Comparison of ENCODE assay signal across 13 cellular contexts in the genomic region with DNA sequence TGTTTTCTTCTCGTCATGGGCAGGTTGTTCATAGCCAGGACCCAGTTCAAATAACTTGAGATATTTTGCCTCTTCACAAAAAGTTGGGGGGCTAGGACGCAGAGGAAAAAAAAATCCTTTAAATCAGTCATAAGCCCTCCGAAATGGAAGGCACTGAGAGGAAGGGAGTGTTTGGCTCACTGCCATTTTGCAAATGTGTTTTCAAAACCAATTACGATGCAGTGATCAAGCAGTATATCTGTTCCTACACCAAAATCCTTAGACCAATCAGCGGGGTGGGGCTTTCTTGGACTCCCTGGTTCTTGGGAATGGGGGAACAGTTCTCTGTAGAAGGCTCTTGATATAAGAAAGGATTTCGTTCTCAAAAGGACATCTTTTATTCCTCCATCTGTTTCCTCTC.
DNase-seq lines count a peak whose midpoint lies in the region; TF ChIP-seq lines count a peak whose summit lies in the region.
"Had no signal": no experiment of that assay in that cellular context is flagged by ENCODE, and none has a peak within 500 bp of the region (broad histone marks: within the 10 kb centered on the region; RNA-seq: fewer than 3 reads in every experiment).

No MANE protein-coding gene starts in this region.

- H3K4me1 ChIP-seq in mammary epithelial cell (ENCODE audit: insufficient read depth, low read length) = peaks cover 18% of the 10 kb centered on the region

- H3K9me3 ChIP-seq in mammary epithelial cell (replicated peaks; ENCODE audit: insufficient read depth, low read length) = no peaks in the 10 kb centered on the region
- H3K9me3 ChIP-seq: Caco-2 had no signal

- no peak overlapping the region for H3K4me3 ChIP-seq in mammary epithelial cell (replicated peaks in 1 of 3; ENCODE audit: insufficient read depth in 1 of 3, low read depth in 2 of 3, low read length in 3 of 3)
- H3K4me3 ChIP-seq: PC-9 had no signal

- WGBS in mammary epithelial cell (ENCODE audit: low coverage, missing lambda C conversion rate) = 79% methylated on average over 5 of the region's 6 CpGs

- peak overlapping the region; percentile 27 to 64 (median 50) for H3K27ac Mint-ChIP-seq in nephron

- H3K36me3 ChIP-seq in mammary epithelial cell (ENCODE audit: insufficient read depth, low read length) = no peaks in the 10 kb centered on the region

- peaks cover 4% of the 10 kb centered on the region for H3K9me3 Mint-ChIP-seq in nephron

- peaks cover 6% of the 10 kb centered on the region for H3K27me3 Mint-ChIP-seq in nephron (ENCODE audit: low read depth)

- in situ Hi-C loops in G401 (cut with HindIII; ENCODE audit: low sequenced_read_pairs) = no loop called here
- in situ Hi-C loops in mammary epithelial cell (cut with MboI; ENCODE audit: low sequenced_read_pairs in 2 of 2) = no loop called here

- H4K20me1 ChIP-seq in mammary epithelial cell (ENCODE audit: insufficient read depth, low read length) = no peaks in the 10 kb centered on the region

- H2AFZ ChIP-seq in mammary epithelial cell (ENCODE audit: low read depth, low read length) = no peak overlapping the region
- H2AFZ ChIP-seq: PC-9 had no signal

- no peaks in the 10 kb centered on the region for H3K36me3 Mint-ChIP-seq in nephron (ENCODE audit: low read depth)

- no peaks in the 10 kb centered on the region for H3K27me3 ChIP-seq in mammary epithelial cell (ENCODE audit: insufficient read depth, low read length)

- H3K27ac ChIP-seq in mammary epithelial cell (ENCODE audit: insufficient read depth, low read depth, low read length) = no peak overlapping the region
- H3K27ac ChIP-seq: PC-9 had no signal

- H3K4me2 ChIP-seq in mammary epithelial cell (ENCODE audit: insufficient read depth, low read depth, low read length) = no peak overlapping the region
- H3K4me2 ChIP-seq: PC-9 had no signal

- CTCF ChIA-PET in mammary epithelial cell (lab: Charles Lee; ENCODE audit: low non-redundant PET) = no interaction called here

- peaks cover 31% of the 10 kb centered on the region for H3K4me1 Mint-ChIP-seq in nephron

- TF ChIP-seq CTCF in nephron (IDR thresholded peaks at IDR 0.05; ENCODE audit: unreplicated experiment in 3 of 3) (no peak), mammary epithelial cell (conservative IDR thresholded peaks at IDR 0.05 in 1 of 2, IDR thresholded peaks at IDR 0.05 in 1 of 2; ENCODE audit: extremely low read depth in 1 of 2, insufficient read depth in 1 of 2, low read depth in 1 of 2, low read length in 2 of 2) (no peak)

- no peak overlapping the region for H3K4me3 Mint-ChIP-seq in nephron

- no peaks in the 10 kb centered on the region for H3K79me2 ChIP-seq in mammary epithelial cell (ENCODE audit: insufficient read depth, low read length)

- BruUV-seq in mammary epithelial cell (replicated peaks; lab: Mats Ljungman, UMichigan) = no TSS peak

- intact Hi-C loops in mammary epithelial cell (cut with micrococcal nuclease) = no loop called here

- peak; percentile 46 for DNase-seq in G401 (ENCODE audit: low spot score)
- DNase-seq in NCI-H1105 treated with DMSO at 0.1 percent for 48 hours (lab: John Stamatoyannopoulos, UW) = peak; percentile 32
- DNase-seq in NCI-H82 (lab: John Stamatoyannopoulos, UW) = peak; percentile 88
- no peak for DNase-seq in kidney glomerular epithelial cell (lab: John Stamatoyannopoulos, UW)
- no peak for DNase-seq in mammary epithelial cell
- DNase-seq in activated CD4-positive, alpha-beta T cell treated with anti-CD3 and anti-CD28 coated beads, Interleukin-2, amount 50 U/mL, for 48 hours = no peak
- DNase-seq: Caco-2, Kasumi-1, NCI-H1436, NCI-H2081 treated with DMSO at 0.1 percent for 48 hours, NCI-H510A, PC-9 had no signal

- no peak overlapping the region for H3K9ac ChIP-seq in mammary epithelial cell (ENCODE audit: insufficient read depth, low read length)

- dilution Hi-C loops in mammary epithelial cell (cut with HindIII; ENCODE audit: low sequenced_read_pairs) = no loop called here

Comparison
In these comparisons a context has a peak if more than half of its experiments do, and no peak if none do; other contexts are left out.
1. DNase-seq: peak in G401 (single experiment), NCI-H1105 treated with DMSO at 0.1 percent for 48 hours (single experiment) and NCI-H82 (single experiment); none in kidney glomerular epithelial cell (single experiment), mammary epithelial cell (single experiment) and activated CD4-positive, alpha-beta T cell treated with anti-CD3 and anti-CD28 coated beads, Interleukin-2, amount 50 U/mL, for 48 hours (0 of 2).